Comparison of ENCODE assay signal across 12 cellular contexts in the genomic region with DNA sequence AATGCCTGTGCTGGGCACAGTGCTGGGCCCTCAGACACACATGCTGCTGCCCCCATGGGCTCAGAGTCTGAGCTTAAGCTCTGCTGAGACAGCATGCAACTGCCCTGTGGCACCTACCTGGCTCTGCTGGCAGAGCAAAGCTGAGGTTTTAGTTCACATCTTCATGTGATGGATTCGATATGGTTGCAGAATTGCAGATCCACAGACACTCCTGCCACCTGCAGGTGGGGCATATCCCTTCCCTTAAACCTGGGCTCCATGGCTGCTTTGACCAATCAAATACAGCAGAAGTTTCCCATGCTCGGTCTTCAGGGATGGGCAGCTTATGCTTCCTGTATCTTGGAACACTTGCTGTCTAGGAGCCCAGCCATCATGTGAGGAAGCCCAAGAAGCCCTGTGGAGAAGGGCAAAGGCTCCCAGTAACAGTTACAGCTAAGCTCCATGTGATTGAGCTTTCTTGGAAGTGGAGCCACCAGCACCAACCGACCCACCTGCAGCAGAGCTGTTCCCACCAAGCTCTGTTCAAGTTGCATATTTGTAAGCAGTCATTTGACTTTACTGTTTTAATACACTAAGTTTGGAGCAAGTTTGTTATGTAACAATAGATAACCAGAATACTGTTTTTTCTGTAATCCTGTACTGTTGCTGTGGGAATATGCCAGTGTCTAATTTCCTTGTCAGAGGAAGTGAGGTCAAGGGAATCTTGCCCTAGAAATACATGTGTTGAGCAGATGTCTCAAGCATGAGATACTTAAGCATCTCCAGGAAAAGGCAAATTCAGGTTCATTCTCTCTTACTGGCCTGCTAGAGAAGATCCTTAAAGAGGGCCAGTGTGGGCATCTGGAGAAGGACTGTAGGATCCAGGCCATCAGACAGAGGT.
DNase-seq lines count a peak whose midpoint lies in the region; TF ChIP-seq lines count a peak whose summit lies in the region.
"Had no signal": no experiment of that assay in that cellular context is flagged by ENCODE, and none has a peak within 500 bp of the region (broad histone marks: within the 10 kb centered on the region; RNA-seq: fewer than 3 reads in every experiment).

No MANE protein-coding gene starts in this region.

- H4K20me1 ChIP-seq in fibroblast of lung (ENCODE audit: control insufficient read depth, extremely low read depth, insufficient read depth, low read length), result no peaks in the 10 kb centered on the region

- peak overlapping the region; percentile 69 for H3K27ac ChIP-seq in fibroblast of lung (ENCODE audit: insufficient read depth, low read length)
- peak overlapping the region in 1 of 2 donors; percentile 59 for H3K27ac ChIP-seq in tibial artery

- no peak overlapping the region for H3K4me2 ChIP-seq in fibroblast of lung (ENCODE audit: extremely low read depth, insufficient read depth, low read length)

- no peak overlapping the region for H2AFZ ChIP-seq in fibroblast of lung (ENCODE audit: low read length)

- peak; percentile 70 for DNase-seq in AG09319 (ENCODE audit: extremely low read depth, low read depth)
- DNase-seq in GM04504 (ENCODE audit: low read depth), result peak; percentile 81
- peak; percentile 11 for DNase-seq in NCI-H774 (lab: John Stamatoyannopoulos, UW)
- DNase-seq in fibroblast of lung (ENCODE audit: low read depth in 2 of 2), result peak; percentile 37 to 51
- no peak for DNase-seq in tibial artery
- DNase-seq in NCI-H2081 (lab: John Stamatoyannopoulos, UW), result no peak
- DNase-seq in glomerular visceral epithelial cell (ENCODE audit: extremely low spot score), result no peak
- DNase-seq in T-helper 9 cell, result no peak
- DNase-seq: activated T-cell treated with anti-CD3 and anti-CD28 coated beads, Interleukin-2, amount 50 U/mL, for 72 hours; naive B cell; NCI-H526 treated with DMSO at 0.1 percent for 48 hours; stimulated activated CD4-positive, alpha-beta T cell treated with anti-CD3 and anti-CD28 coated beads, Interleukin-12 subunit alpha, Interleukin-12 subunit beta, amount 100 ng/mL, for 4 hours had no signal

- no peaks in the 10 kb centered on the region for H3K27me3 ChIP-seq in fibroblast of lung (ENCODE audit: control insufficient read depth, insufficient read depth, low read length)
- H3K27me3 ChIP-seq in tibial artery, result no peaks in the 10 kb centered on the region

- H3K4me1 ChIP-seq in fibroblast of lung (ENCODE audit: control insufficient read depth, extremely low read depth, insufficient read depth, low read length) (peaks cover 27% of the 10 kb centered on the region), tibial artery (peaks cover 0 to 44% (median 30%) of the 10 kb centered on the region in 4 donors)

- no peak overlapping the region for H3K9ac ChIP-seq in fibroblast of lung (ENCODE audit: insufficient read depth, low read length)

- intact Hi-C loops in tibial artery (cut with DNase I; ENCODE audit: low total_unique reads), result no loop called here

- no peaks in the 10 kb centered on the region for H3K36me3 ChIP-seq in fibroblast of lung (ENCODE audit: control insufficient read depth, insufficient read depth, low read length)
- no peaks in the 10 kb centered on the region for H3K36me3 ChIP-seq in tibial artery

- H3K79me2 ChIP-seq in fibroblast of lung (ENCODE audit: control insufficient read depth, insufficient read depth, low read length), result peaks cover 57% of the 10 kb centered on the region

- TF ChIP-seq CTCF in AG09319 (IDR thresholded peaks at IDR 0.05; ENCODE audit: low read depth, low read length) (no peak; the same call in 1 of the 2 replicates), fibroblast of lung (conservative IDR thresholded peaks at IDR 0.05 in 1 of 2, IDR thresholded peaks at IDR 0.05 in 1 of 2; ENCODE audit: low read depth in 1 of 2, low read length in 2 of 2) (no peak), tibial artery (IDR thresholded peaks at IDR 0.05) (no peak)

- no peaks in the 10 kb centered on the region for H3K9me3 ChIP-seq in fibroblast of lung (ENCODE audit: control insufficient read depth, insufficient read depth, low read depth, low read length)
- H3K9me3 ChIP-seq in tibial artery, result peaks cover 0 to 5% (median 3%) of the 10 kb centered on the region in 3 donors

- H3K4me3 ChIP-seq in fibroblast of lung (replicated peaks in 1 of 4; ENCODE audit: control extremely low read depth in 1 of 4, insufficient read depth in 1 of 4, low read depth in 3 of 4, low read length in 4 of 4), result no peak overlapping the region
- no peak overlapping the region for H3K4me3 ChIP-seq in tibial artery

Comparison
In these comparisons a context has a peak if more than half of its experiments do, and no peak if none do; other contexts are left out.
1. DNase-seq: peak in AG09319 (single experiment), GM04504 (single experiment), NCI-H774 (single experiment) and fibroblast of lung (2 of 2); none in tibial artery (0 of 2), NCI-H2081 (0 of 2), glomerular visceral epithelial cell (single experiment) and T-helper 9 cell (single experiment).